Comparison of ENCODE assay signal across 8 cellular contexts in genomic region chrX:71622347-71623104, GRCh38.
DNase-seq lines count a peak whose midpoint lies in the region; ATAC-seq and TF ChIP-seq lines count a peak whose summit lies in the region.

No MANE protein-coding gene starts in this region.

- TF ChIP-seq CTCF in C4-2B (conservative IDR thresholded peaks at IDR 0.05) (peak; percentile 46), astrocyte of the cerebellum (IDR thresholded peaks at IDR 0.05; ENCODE audit: low read depth, low read length, missing control alignments) (peak; percentile 36)

- in situ Hi-C loops in astrocyte of the cerebellum (cut with HindIII; ENCODE audit: low sequenced_read_pairs): no loop called here

- H3K4me1 Mint-ChIP-seq in T-helper 2 cell treated with Interferon-gamma antibody and Interleukin-4, amounts not matched to agents 5 μg/mL and 100 μg/mL, for 36 hours (ENCODE audit: low read depth): peaks cover 39% of the 10 kb centered on the region

- H3K4me3 Mint-ChIP-seq in T-helper 2 cell treated with Interferon-gamma antibody and Interleukin-4, amounts not matched to agents 5 μg/mL and 100 μg/mL, for 36 hours: peak overlapping the region; percentile 72

- no peak overlapping the region for H3K4me3 ChIP-seq in astrocyte of the cerebellum (ENCODE audit: low read depth, low read length)

- peak; percentile 37 for DNase-seq in T-helper 2 cell treated with Interferon-gamma antibody and Interleukin-4, amounts not matched to agents 5 μg/mL and 100 μg/mL, for 36 hours (ENCODE audit: low spot score)
- DNase-seq in astrocyte of the cerebellum (ENCODE audit: low read depth) (peak; percentile 49), hypothalamus (lab: John Stamatoyannopoulos, UW) (peak in 37 of 51 donors; percentile 0 to 73 (median 31)), NCI-H2081 treated with DMSO at 0.1 percent for 48 hours (lab: John Stamatoyannopoulos, UW) (no peak)
- peak; percentile 43 for DNase-seq in stimulated activated CD4-positive, alpha-beta T cell treated with anti-CD3 and anti-CD28 coated beads, Interleukin-12 subunit alpha, Interleukin-12 subunit beta, amount 100 ng/mL, for 4 hours

- H3K9me3 Mint-ChIP-seq in T-helper 2 cell treated with Interferon-gamma antibody and Interleukin-4, amounts not matched to agents 5 μg/mL and 100 μg/mL, for 36 hours: no peaks in the 10 kb centered on the region

- H3K27ac Mint-ChIP-seq in T-helper 2 cell treated with Interferon-gamma antibody and Interleukin-4, amounts not matched to agents 5 μg/mL and 100 μg/mL, for 36 hours: peak overlapping the region; percentile 91

- H3K36me3 Mint-ChIP-seq in T-helper 2 cell treated with Interferon-gamma antibody and Interleukin-4, amounts not matched to agents 5 μg/mL and 100 μg/mL, for 36 hours (ENCODE audit: low read depth): peaks cover 4% of the 10 kb centered on the region

- H3K27ac ChIP-seq in C4-2B: peak overlapping the region; percentile 86

- ATAC-seq in GM19438 (IDR thresholded peaks at IDR 0.05; ENCODE audit: low read depth, unreplicated experiment) (peak; percentile 47), HG03571 (IDR thresholded peaks at IDR 0.05; ENCODE audit: unreplicated experiment) (peak; percentile 65)

- no peaks in the 10 kb centered on the region for H3K27me3 Mint-ChIP-seq in T-helper 2 cell treated with Interferon-gamma antibody and Interleukin-4, amounts not matched to agents 5 μg/mL and 100 μg/mL, for 36 hours (ENCODE audit: low read depth)
